9 cellular contexts compared by ENCODE assay signal in the genomic region with DNA sequence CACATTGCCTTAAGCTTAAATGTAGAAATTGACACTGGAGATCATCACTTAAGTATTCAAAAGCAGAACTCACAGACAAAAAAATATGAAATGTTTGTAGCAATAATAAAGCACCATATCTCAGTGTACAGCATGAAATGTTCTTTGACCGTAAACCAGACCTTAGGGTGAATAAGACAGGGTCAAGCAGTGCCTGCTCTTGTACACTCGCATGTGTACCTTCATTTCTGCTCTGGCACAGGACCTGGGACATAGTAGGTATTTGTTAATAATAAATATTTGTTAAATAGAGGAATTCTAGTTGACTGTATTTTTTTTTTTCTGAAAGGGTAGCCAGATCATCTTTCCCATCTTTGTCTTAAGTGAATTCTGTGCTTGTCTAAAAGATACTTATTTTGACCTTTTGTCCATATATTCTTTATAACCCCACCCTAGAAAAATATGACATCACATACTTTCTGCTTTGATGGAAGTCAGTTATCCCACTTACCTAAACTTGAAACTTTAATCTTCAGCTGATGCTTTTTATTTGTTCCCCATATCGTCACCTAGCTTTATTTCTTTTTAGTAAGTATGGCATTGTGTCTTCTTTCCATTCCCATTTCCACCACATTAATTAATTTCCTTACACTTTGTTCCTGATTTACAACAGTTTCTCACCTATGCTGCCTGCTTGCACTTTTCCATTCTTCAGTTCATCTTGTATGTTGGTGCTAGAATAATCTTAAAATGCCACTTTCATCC. TPM values are rescaled to one million over a fixed set of nuclear protein-coding genes. Genes with fewer than 3 reads are reported as not detected.
DNase-seq lines count a peak whose midpoint lies in the region; ATAC-seq and TF ChIP-seq lines count a peak whose summit lies in the region.
"Had no signal": no experiment of that assay in that cellular context is flagged by ENCODE, and none has a peak within 500 bp of the region (broad histone marks: within the 10 kb centered on the region; RNA-seq: fewer than 3 reads in every experiment).

No MANE protein-coding gene starts in this region.

- TF ChIP-seq CTCF in SK-N-SH (IDR thresholded peaks at IDR 0.05) (no peak), IMR-90 (conservative IDR thresholded peaks at IDR 0.05; ENCODE audit: low read depth, low read length) (no peak), chondrocyte (IDR thresholded peaks at IDR 0.05) (no peak)

- peak overlapping the region; percentile 82 to 93; a peak in 3 of 4 replicates for H4K8ac ChIP-seq in IMR-90 (ENCODE audit: low read depth in 2 of 2, low read length in 2 of 2)

- H3K4me1 Mint-ChIP-seq in chondrocyte (ENCODE audit: low read depth) (peaks cover 17% of the 10 kb centered on the region), T-cell (peaks cover 17 to 28% (median 25%) of the 10 kb centered on the region in 3 donors)

- no peak overlapping the region for H2BK5ac ChIP-seq in IMR-90 (ENCODE audit: low read depth, low read length, poor library complexity, severe bottlenecking)

- CTCF ChIA-PET in SK-N-SH (lab: Yijun Ruan, JAX) (interaction anchor here (0.6 to 4.3 kb wide), 12 partner anchors 11 to 336 kb away, joined by 3 to 37 read pairs (median 3); no protein-coding TSS in a partner anchor), IMR-90 (lab: Yijun Ruan, JAX) (interaction anchor here (0.6 to 2.8 kb wide), 4 partner anchors 10 to 436 kb away, joined by 3 to 13 read pairs (median 3); no protein-coding TSS in a partner anchor), T-cell (lab: Charles Lee) (interaction anchor here (0.6 to 2.0 kb wide), 9 partner anchors 9 to 427 kb away, joined by 3 to 10 read pairs (median 4); a partner anchor contains a TSS)

- H3K9me2 ChIP-seq in SK-N-SH: no peaks in the 10 kb centered on the region

- no peaks in the 10 kb centered on the region for H3K36me3 Mint-ChIP-seq in chondrocyte (ENCODE audit: low read depth)
- no peaks in the 10 kb centered on the region for H3K36me3 Mint-ChIP-seq in T-cell

- H3K27ac Mint-ChIP-seq in chondrocyte (ENCODE audit: unreplicated experiment) (peak overlapping the region; percentile 28), T-cell (no peak overlapping the region)

- H3K4me2 ChIP-seq in SK-N-SH (peak overlapping the region; percentile 79), IMR-90 (ENCODE audit: low read depth, low read length) (peak overlapping the region; percentile 84)

- H3K4me3 ChIP-seq in SK-N-SH (ENCODE audit: low read depth in 2 of 2, low read length in 1 of 2) (peak overlapping the region; percentile 78 to 83; a peak in 3 of 4 replicates), IMR-90 (ENCODE audit: insufficient read depth, low read depth, low read length) (no peak overlapping the region), neuron (ENCODE audit: low read length) (peak overlapping the region; percentile 58)

- H2AK9ac ChIP-seq in IMR-90 (replicated peaks; ENCODE audit: low read depth, low read length, poor library complexity): no peak overlapping the region

- H3K9me3 ChIP-seq in SK-N-SH: no peaks in the 10 kb centered on the region
- H3K9me3 ChIP-seq in IMR-90 (ENCODE audit: control insufficient read depth, insufficient read depth, low read length): no peaks in the 10 kb centered on the region
- no peaks in the 10 kb centered on the region for H3K9me3 ChIP-seq in neuron (ENCODE audit: low read length)

- peaks cover 11% of the 10 kb centered on the region for H3F3A ChIP-seq in SK-N-SH (replicated peaks; ENCODE audit: insufficient read depth)

- H3K56ac ChIP-seq in IMR-90 (ENCODE audit: extremely low read depth, insufficient read depth, low read length): peak overlapping the region; percentile 19; the same call in 1 of the 2 replicates

- H4K91ac ChIP-seq in IMR-90 (ENCODE audit: insufficient read depth, low read depth, low read length): 0 out of 2 replicates have a peak overlapping the region, but pooled peaks have one; percentile 21

- H3K9me3 Mint-ChIP-seq in chondrocyte (ENCODE audit: low read depth) (no peaks in the 10 kb centered on the region), T-cell (no peaks in the 10 kb centered on the region)

- DNase-seq in SK-N-SH (no peak), IMR-90 (no peak), chondrocyte (ENCODE audit: low spot score) (no peak), T-cell (no peak), sciatic nerve (ENCODE audit: low spot score) (no peak)
- DNase-seq in activated CD4-positive, alpha-beta T cell treated with anti-CD3 and anti-CD28 coated beads for 4 hours: no peak
- DNase-seq: dermis blood vessel endothelial cell had no signal

- H3K9me1 ChIP-seq in IMR-90 (ENCODE audit: insufficient read depth, low read length): no peaks in the 10 kb centered on the region

- H3K27me3 ChIP-seq in SK-N-SH (ENCODE audit: insufficient read depth): no peaks in the 10 kb centered on the region
- no peaks in the 10 kb centered on the region for H3K27me3 ChIP-seq in IMR-90 (ENCODE audit: control insufficient read depth, insufficient read depth, low read length)
- H3K27me3 ChIP-seq in neuron (ENCODE audit: insufficient read depth, low read length): no peaks in the 10 kb centered on the region

- H4K5ac ChIP-seq in IMR-90 (ENCODE audit: low read depth, low read length): no peak overlapping the region

- TF ChIP-seq RAD21 in SK-N-SH (IDR thresholded peaks at IDR 0.05; ENCODE audit: low read length) (no peak), IMR-90 (IDR thresholded peaks at IDR 0.05; ENCODE audit: low read length) (no peak)

- no peak for ATAC-seq in SK-N-SH treated with all-trans-retinoic acid at 6 μM for 48 hours
- ATAC-seq in IMR-90 (ENCODE audit: low read depth): no peak
- ATAC-seq in T-cell (replicated peaks in 1 of 4): no peak
- no peak for ATAC-seq in sciatic nerve

- TF ChIP-seq POLR2A in IMR-90 (IDR thresholded peaks at IDR 0.05; ENCODE audit: low read depth, low read length): no peak

- no peak overlapping the region; the same call in 1 of the 2 replicates for H2AK5ac ChIP-seq in IMR-90 (ENCODE audit: low read depth, low read length)

- peak overlapping the region; percentile 76 for H3K14ac ChIP-seq in IMR-90 (replicated peaks; ENCODE audit: low read depth, low read length)

- POLR2A ChIA-PET in SK-N-SH (lab: Yijun Ruan, JAX) (interaction anchor here (0.6 to 0.7 kb wide), 2 partner anchors 98 to 408 kb away, joined by 4 to 5 read pairs; a partner anchor contains a TSS), IMR-90 (lab: Charles Lee; ENCODE audit: unreplicated experiment) (interaction anchor here (0.7 kb wide), 1 partner anchor 271 kb away, joined by 3 read pairs; no protein-coding TSS in a partner anchor), T-cell (lab: Charles Lee) (interaction anchor here (0.6 to 0.8 kb wide), 2 partner anchors 9 to 817 kb away, joined by 3 to 8 read pairs; no protein-coding TSS in a partner anchor)

- H3K9ac ChIP-seq in SK-N-SH (peak overlapping the region; percentile 75; the same call in 1 of the 2 replicates), IMR-90 (ENCODE audit: low read depth, low read length) (peak overlapping the region; percentile 70; the same call in 1 of the 2 replicates)

- 60% methylated on average over 3 of the region's 3 CpGs for WGBS in SK-N-SH (ENCODE audit: low lambda C conversion rate)
- WGBS in IMR-90 (ENCODE audit: extremely low coverage in 2 of 2, insufficient read length in 1 of 2), 2 experiments: no CpG with 5 or more reads among the region's 3 CpGs

- peak overlapping the region; percentile 50 for H3K4ac ChIP-seq in IMR-90 (ENCODE audit: low read depth, low read length)

- peaks cover 13% of the 10 kb centered on the region for H3K79me2 ChIP-seq in SK-N-SH (ENCODE audit: insufficient read depth)

- peaks cover 0 to 3% of the 10 kb centered on the region in 2 experiments; a peak in 2 of 4 replicates for H3K4me1 ChIP-seq in SK-N-SH (ENCODE audit: control insufficient read depth in 1 of 2, insufficient read depth in 2 of 2, low read depth in 1 of 2, low read length in 1 of 2)
- no peaks in the 10 kb centered on the region; the same call in 1 of the 2 replicates for H3K4me1 ChIP-seq in IMR-90 (ENCODE audit: control insufficient read depth, insufficient read depth, low read length)
- peaks cover 21% of the 10 kb centered on the region for H3K4me1 ChIP-seq in neuron (ENCODE audit: insufficient read depth, low read length)

- H4K20me1 ChIP-seq in SK-N-SH (ENCODE audit: insufficient read depth) (no peaks in the 10 kb centered on the region), IMR-90 (ENCODE audit: insufficient read depth, low read length) (no peaks in the 10 kb centered on the region; the same call in 1 of the 2 replicates)

- H2AFZ ChIP-seq in SK-N-SH (ENCODE audit: low read depth) (peak overlapping the region; percentile 85), IMR-90 (replicated peaks; ENCODE audit: low read length, poor library complexity) (no peak overlapping the region), neuron (ENCODE audit: low read depth, low read length) (peak overlapping the region; percentile 81)

- H2BK15ac ChIP-seq in IMR-90 (ENCODE audit: low read depth, low read length): peak overlapping the region; percentile 77; the same call in 1 of the 3 replicates

- dilution Hi-C loops in IMR-90 (cut with HindIII; ENCODE audit: low sequenced_read_pairs, unreplicated experiment): no loop called here

- H3K18ac ChIP-seq in IMR-90 (ENCODE audit: low read depth, low read length): no peak overlapping the region

- H3K79me1 ChIP-seq in IMR-90 (ENCODE audit: low read depth in 1 of 2, low read length in 2 of 2): peaks cover 11 to 23% of the 10 kb centered on the region in 2 experiments

- peak overlapping the region; percentile 82 to 96; a peak in 3 of 4 replicates for H3K27ac ChIP-seq in SK-N-SH (ENCODE audit: low read depth in 2 of 2, low read length in 1 of 2)
- H3K27ac ChIP-seq in IMR-90 (ENCODE audit: insufficient read depth, low read length): no peak overlapping the region

- H3K4me3 Mint-ChIP-seq in chondrocyte (ENCODE audit: unreplicated experiment) (no peak overlapping the region), T-cell (peak overlapping the region in 1 of 3 donors; percentile 46)

- no peak for TF ChIP-seq EP300 in SK-N-SH (IDR thresholded peaks at IDR 0.05; ENCODE audit: borderline replicate concordance in 1 of 2, low read depth in 1 of 2, low read length in 1 of 2)

- H2BK20ac ChIP-seq in IMR-90 (ENCODE audit: low read depth, low read length): 0 out of 2 replicates have a peak overlapping the region, but pooled peaks have one; percentile 38

- in situ Hi-C loops in IMR-90 (cut with MboI; ENCODE audit: low sequenced_read_pairs): no loop called here

- intact Hi-C loops in IMR-90 (cut with micrococcal nuclease): loop anchor here (5.0 kb wide), 3 partner anchors 335 to 1330 kb away; a partner anchor contains a TSS
- intact Hi-C loops in sciatic nerve (cut with DNase I): no loop called here

- BruUV-seq in IMR-90 (replicated peaks; lab: Mats Ljungman, UMichigan): no TSS peak

- H3K36me3 ChIP-seq in SK-N-SH (replicated peaks in 1 of 2; ENCODE audit: control insufficient read depth in 1 of 2, insufficient read depth in 2 of 2, low read length in 1 of 2) (no peaks in the 10 kb centered on the region), IMR-90 (ENCODE audit: control insufficient read depth, insufficient read depth, low read length) (no peaks in the 10 kb centered on the region), neuron (ENCODE audit: insufficient read depth, low read length) (no peaks in the 10 kb centered on the region)

- H3K27me3 Mint-ChIP-seq in chondrocyte (ENCODE audit: low read depth) (no peaks in the 10 kb centered on the region), T-cell (no peaks in the 10 kb centered on the region)

- 0 out of 2 replicates have a peak overlapping the region, but pooled peaks have one; percentile 6 for H2BK120ac ChIP-seq in IMR-90 (ENCODE audit: low read depth, low read length)

- H3K23ac ChIP-seq in IMR-90 (ENCODE audit: low read depth, low read length): peak overlapping the region; percentile 84

RNA-seq across cellular contexts. Expression of a gene that starts 1.7 kb away (rescaled TPM):
- polyA plus RNA-seq in SK-N-SH (2012; rRNA removed): 2.6 TPM in 2 replicates
- polyA plus RNA-seq in SK-N-SH (2012; cell fraction: cytosol; rRNA removed): 3.0 and 3.6 TPM in 2 replicates
- 4.1 and 7.0 TPM in 2 replicates for polyA plus RNA-seq in SK-N-SH (2012; cell fraction: nucleus; rRNA removed)
- total RNA-seq in IMR-90 (2012; rRNA removed): 4.7 and 6.9 TPM in 2 replicates
- 3.4 and 4.3 TPM in 2 replicates for polyA plus RNA-seq in IMR-90 (2012; rRNA removed)
- 0.21 and 0.56 TPM in 2 replicates for polyA plus RNA-seq in IMR-90 (2012; cell fraction: cytosol; rRNA removed)
- polyA plus RNA-seq in IMR-90 (2012; cell fraction: nucleus; rRNA removed; ENCODE audit: low replicate concordance): 0.67 and 4.7 TPM in 2 replicates
- 3.9 to 6.4 TPM (median 6.4 TPM) in 3 replicates for total RNA-seq in chondrocyte
- total RNA-seq in T-cell: 1 to 10 TPM; 3.1 to 6.9 (median 6.3) TPM
- total RNA-seq in sciatic nerve: 3.9 TPM
